Comparison of ENCODE assay signal across 8 cellular contexts in genomic region chr4:77314697-77315096, GRCh38.
"Had no signal": no experiment of that assay in that cellular context is flagged by ENCODE, and none has a peak within 500 bp of the region (broad histone marks: within the 10 kb centered on the region; RNA-seq: fewer than 3 reads in every experiment).

No MANE protein-coding gene starts in this region.

- ATAC-seq: GM12878 had no signal

- FAIRE-seq: G401.6, GM12878, GM12891, GM12892, GM18507, GM19239 had no signal

- H3K4me3 ChIP-seq: GM12878 had no signal

- DNase-seq: GDM1, GF-D8 had no signal
